2 cellular contexts compared by ENCODE assay signal in the genomic region with DNA sequence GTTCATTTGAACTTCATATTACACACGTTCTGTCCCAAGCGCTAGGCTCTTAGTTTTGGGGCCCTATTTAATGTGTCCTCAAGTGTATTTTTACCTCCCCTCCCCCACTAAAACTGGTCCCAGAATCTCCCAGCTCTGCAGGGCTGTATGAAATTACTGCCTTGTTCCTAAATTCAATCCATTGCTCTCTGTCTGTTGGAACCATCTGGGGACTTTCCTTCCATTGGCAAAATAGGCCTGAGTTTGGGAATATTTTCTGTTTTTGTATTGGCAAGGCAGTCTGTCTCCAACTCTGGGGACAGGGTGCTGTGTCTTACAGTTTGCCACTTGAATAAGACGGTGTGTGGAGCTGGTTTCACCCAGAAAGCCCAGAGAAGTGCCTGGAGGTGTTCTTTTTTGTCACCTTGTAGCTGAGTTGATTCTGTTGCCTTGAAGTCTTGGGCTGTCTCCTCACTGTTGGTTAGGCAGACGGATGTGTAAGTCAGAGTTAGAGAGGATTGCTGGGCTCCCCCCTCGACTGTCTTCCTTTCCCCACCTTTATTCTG.
TF ChIP-seq lines count a peak whose summit lies in the region.

No MANE protein-coding gene starts in this region.

TF ChIP-seq in SK-N-SH, 30 proteins besides CTCF, POLR2A, EP300 and RAD21 (continued from another document):
- TF ChIP-seq IRF3 (IDR thresholded peaks at IDR 0.05; ENCODE audit: low read depth, low read length) (no peak), MEF2A (IDR thresholded peaks at IDR 0.05; ENCODE audit: borderline replicate concordance, low read depth) (no peak), JUND (IDR thresholded peaks at IDR 0.05) (no peak), RXRA (IDR thresholded peaks at IDR 0.05; ENCODE audit: borderline replicate concordance, low read depth) (no peak), TAF1 (IDR thresholded peaks at IDR 0.05; ENCODE audit: borderline replicate concordance, low read depth, low read length) (0 out of 2 replicates have a peak, but pooled peaks have one; percentile 25), POLR2AphosphoS5 (IDR thresholded peaks at IDR 0.05; ENCODE audit: low read depth, low read length) (no peak), RFX5 (IDR thresholded peaks at IDR 0.05; ENCODE audit: low read length) (no peak), YY1 (IDR thresholded peaks at IDR 0.05; ENCODE audit: low read depth) (no peak), NFIC (IDR thresholded peaks at IDR 0.05; ENCODE audit: borderline replicate concordance) (no peak), RCOR1 (IDR thresholded peaks at IDR 0.05; ENCODE audit: low read length) (no peak), ELF1 (IDR thresholded peaks at IDR 0.05) (no peak), CHD2 (IDR thresholded peaks at IDR 0.05; ENCODE audit: low read length, partially characterized antibody) (peak; percentile 13), FOSL2 (IDR thresholded peaks at IDR 0.05; ENCODE audit: borderline replicate concordance, low read depth) (no peak), MXI1 (IDR thresholded peaks at IDR 0.05; ENCODE audit: low read depth, low read length) (no peak; the same call in 1 of the 2 replicates), FOXM1 (IDR thresholded peaks at IDR 0.05; ENCODE audit: low read depth) (no peak)
TF ChIP-seq in SK-N-SH: peak in this region for 2.

TF ChIP-seq in SK-N-SH treated with all-trans-retinoic acid at 6 μM for 48 hours, 23 proteins besides CTCF, POLR2A, EP300 and RAD21 (continued from another document):
- TF ChIP-seq, protein P1, sequence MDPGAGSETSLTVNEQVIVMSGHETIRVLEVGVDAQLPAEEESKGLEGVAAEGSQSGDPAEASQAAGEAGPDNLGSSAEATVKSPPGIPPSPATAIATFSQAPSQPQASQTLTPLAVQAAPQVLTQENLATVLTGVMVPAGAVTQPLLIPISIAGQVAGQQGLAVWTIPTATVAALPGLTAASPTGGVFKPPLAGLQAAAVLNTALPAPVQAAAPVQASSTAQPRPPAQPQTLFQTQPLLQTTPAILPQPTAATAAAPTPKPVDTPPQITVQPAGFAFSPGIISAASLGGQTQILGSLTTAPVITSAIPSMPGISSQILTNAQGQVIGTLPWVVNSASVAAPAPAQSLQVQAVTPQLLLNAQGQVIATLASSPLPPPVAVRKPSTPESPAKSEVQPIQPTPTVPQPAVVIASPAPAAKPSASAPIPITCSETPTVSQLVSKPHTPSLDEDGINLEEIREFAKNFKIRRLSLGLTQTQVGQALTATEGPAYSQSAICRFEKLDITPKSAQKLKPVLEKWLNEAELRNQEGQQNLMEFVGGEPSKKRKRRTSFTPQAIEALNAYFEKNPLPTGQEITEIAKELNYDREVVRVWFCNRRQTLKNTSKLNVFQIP (CRISPR knock-in tag; IDR thresholded peaks at IDR 0.05; ENCODE audit: borderline replicate concordance, low read depth), result no peak
- TF ChIP-seq TOX (CRISPR knock-in tag; IDR thresholded peaks at IDR 0.05; ENCODE audit: borderline replicate concordance) (no peak), ZNF8 (CRISPR knock-in tag; IDR thresholded peaks at IDR 0.05) (no peak), PPARA (CRISPR knock-in tag; IDR thresholded peaks at IDR 0.05; ENCODE audit: borderline replicate concordance) (no peak), ZFP3 (CRISPR knock-in tag; IDR thresholded peaks at IDR 0.05) (no peak), ARNTL (CRISPR knock-in tag; IDR thresholded peaks at IDR 0.05; ENCODE audit: borderline replicate concordance, low read depth) (no peak), SNAI2 (CRISPR knock-in tag; IDR thresholded peaks at IDR 0.05) (no peak), ESRRG (CRISPR knock-in tag; IDR thresholded peaks at IDR 0.05) (no peak)
- TF ChIP-seq, protein P2, sequence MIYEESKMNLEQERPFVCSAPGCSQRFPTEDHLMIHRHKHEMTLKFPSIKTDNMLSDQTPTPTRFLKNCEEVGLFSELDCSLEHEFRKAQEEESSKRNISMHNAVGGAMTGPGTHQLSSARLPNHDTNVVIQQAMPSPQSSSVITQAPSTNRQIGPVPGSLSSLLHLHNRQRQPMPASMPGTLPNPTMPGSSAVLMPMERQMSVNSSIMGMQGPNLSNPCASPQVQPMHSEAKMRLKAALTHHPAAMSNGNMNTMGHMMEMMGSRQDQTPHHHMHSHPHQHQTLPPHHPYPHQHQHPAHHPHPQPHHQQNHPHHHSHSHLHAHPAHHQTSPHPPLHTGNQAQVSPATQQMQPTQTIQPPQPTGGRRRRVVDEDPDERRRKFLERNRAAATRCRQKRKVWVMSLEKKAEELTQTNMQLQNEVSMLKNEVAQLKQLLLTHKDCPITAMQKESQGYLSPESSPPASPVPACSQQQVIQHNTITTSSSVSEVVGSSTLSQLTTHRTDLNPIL (CRISPR knock-in tag; IDR thresholded peaks at IDR 0.05; ENCODE audit: low read depth), result no peak
